In genomic region chr19:17307876-17308377, GRCh38 we compare ENCODE assay signal across 1 cellular context.
TF ChIP-seq lines count a peak whose summit lies in the region.

No MANE protein-coding gene starts in this region.

TF ChIP-seq in HEK293, 187 proteins besides CTCF, POLR2A, EP300 and RAD21 (continued from another document):
- TF ChIP-seq HIC1 (tag by site-specific recombination; IDR thresholded peaks at IDR 0.05) = 0 out of 2 replicates have a peak, but pooled peaks have one; percentile 16
- no peak for TF ChIP-seq ZNF248 (tag by site-specific recombination; IDR thresholded peaks at IDR 0.05)
- TF ChIP-seq ZBTB6 (tag by site-specific recombination; IDR thresholded peaks at IDR 0.05) = no peak
- no peak for TF ChIP-seq TCF7L2 (IDR thresholded peaks at IDR 0.05; ENCODE audit: borderline replicate concordance, low read depth, low read length)
- TF ChIP-seq ATF2 (tag by site-specific recombination; IDR thresholded peaks at IDR 0.05; ENCODE audit: low read depth) = no peak
- no peak for TF ChIP-seq ZNF677 (tag by site-specific recombination; IDR thresholded peaks at IDR 0.05)
- TF ChIP-seq ZFP3 (tag by site-specific recombination; IDR thresholded peaks at IDR 0.05; ENCODE audit: low read depth) = no peak
- no peak for TF ChIP-seq ZNF121 (tag by site-specific recombination; IDR thresholded peaks at IDR 0.05)
- no peak for TF ChIP-seq ZNF214 (tag by site-specific recombination; IDR thresholded peaks at IDR 0.05; ENCODE audit: borderline replicate concordance)
- no peak for TF ChIP-seq ZNF555 (tag by site-specific recombination; conservative IDR thresholded peaks at IDR 0.05)
- TF ChIP-seq SCRT1 (tag by site-specific recombination; IDR thresholded peaks at IDR 0.05; ENCODE audit: borderline replicate concordance) = peak; percentile 87
- TF ChIP-seq ZIC2 (tag by site-specific recombination; IDR thresholded peaks at IDR 0.05) = no peak
- peak; percentile 75 for TF ChIP-seq ZNF16 (tag by site-specific recombination; IDR thresholded peaks at IDR 0.05; ENCODE audit: low read depth)
- TF ChIP-seq BCL11A (tag by site-specific recombination; IDR thresholded peaks at IDR 0.05; ENCODE audit: low read depth) = 0 out of 2 replicates have a peak, but pooled peaks have one; percentile 14
- no peak for TF ChIP-seq ZNF324 (tag by site-specific recombination; IDR thresholded peaks at IDR 0.05)
- no peak for TF ChIP-seq ZNF837 (tag by site-specific recombination; IDR thresholded peaks at IDR 0.05)
- TF ChIP-seq ZNF488 (tag by site-specific recombination; IDR thresholded peaks at IDR 0.05) = no peak
- no peak for TF ChIP-seq ZNF585B (tag by site-specific recombination; IDR thresholded peaks at IDR 0.05)
- no peak for TF ChIP-seq ZNF530 (tag by site-specific recombination; IDR thresholded peaks at IDR 0.05; ENCODE audit: low read depth)
- no peak for TF ChIP-seq ZNF621 (tag by site-specific recombination; IDR thresholded peaks at IDR 0.05)
- TF ChIP-seq ZXDB (tag by site-specific recombination; IDR thresholded peaks at IDR 0.05) = no peak
- TF ChIP-seq ZNF175 (tag by site-specific recombination; IDR thresholded peaks at IDR 0.05) = no peak
- no peak for TF ChIP-seq YY2 (tag by site-specific recombination; IDR thresholded peaks at IDR 0.05)
- no peak for TF ChIP-seq ZNF558 (tag by site-specific recombination; IDR thresholded peaks at IDR 0.05)
